ENCODE assay signal across 41 cellular contexts in genomic region chr5:159392881-159393280, GRCh38.
"Had no signal": no experiment of that assay in that cellular context is flagged by ENCODE, and none has a peak within 500 bp of the region (broad histone marks: within the 10 kb centered on the region; RNA-seq: fewer than 3 reads in every experiment).

No MANE protein-coding gene starts in this region.

- H3K27ac ChIP-seq: body of pancreas, brain microvascular endothelial cell, breast epithelium, cardiac muscle cell, WERI-Rb-1 had no signal

- H3K36me3 Mint-ChIP-seq: WTC11 had no signal

- H3K4me3 Mint-ChIP-seq: activated CD4-positive, alpha-beta memory T cell treated with anti-CD3 and anti-CD28 coated beads, Interleukin-2, amount 10 ng/mL, durations not matched to agents 7 days and 5 days; activated CD4-positive, alpha-beta T cell treated with anti-CD3 and anti-CD28 coated beads for 36 hours; activated CD8-positive, alpha-beta memory T cell treated with anti-CD3 and anti-CD28 coated beads, Interleukin-2, amount 10 ng/mL, durations not matched to agents 7 days and 5 days; activated CD8-positive, alpha-beta T cell treated with anti-CD3 and anti-CD28 coated beads, Interleukin-2, amount 10 ng/mL, durations not matched to agents 7 days and 5 days; activated naive CD4-positive, alpha-beta T cell treated with anti-CD3 and anti-CD28 coated beads, Interleukin-2, amount 10 ng/mL, durations not matched to agents 7 days and 5 days; activated naive CD4-positive, alpha-beta T cell treated with anti-CD3 and anti-CD28 coated beads, Interleukin-2, amount 50 U/mL, for 24 hours; activated naive CD8-positive, alpha-beta T cell; activated naive CD8-positive, alpha-beta T cell treated with anti-CD3 and anti-CD28 coated beads, Interleukin-2, amount 10 ng/mL, durations not matched to agents 7 days and 5 days; activated naive CD8-positive, alpha-beta T cell treated with anti-CD3 and anti-CD28 coated beads, Interleukin-2, amount 50 U/mL, for 24 hours; activated T-cell treated with anti-CD3 and anti-CD28 coated beads, Interleukin-2, amount 50 U/mL, for 24 hours; central memory CD8-positive, alpha-beta T cell; T-helper 1 cell treated with Interleukin-12 subunit alpha and Interleukin-12 subunit beta and Interleukin-4 antibody, amounts not matched to agents 30 μg/mL and 1 μg/mL, for 36 hours; T-helper 2 cell treated with Interferon-gamma antibody and Interleukin-4, amounts not matched to agents 5 μg/mL and 100 μg/mL, for 36 hours; WTC11 had no signal

- DNase-seq: activated CD4-positive, alpha-beta memory T cell treated with anti-CD3 and anti-CD28 coated beads, Interleukin-2, amount 10 ng/mL, durations not matched to agents 7 days and 5 days; activated CD4-positive, alpha-beta T cell treated with anti-CD3 and anti-CD28 coated beads for 1 hour; activated CD4-positive, alpha-beta T cell treated with anti-CD3 and anti-CD28 coated beads for 36 hours; activated CD4-positive, alpha-beta T cell treated with anti-CD3 and anti-CD28 coated beads for 48 hours; activated CD4-positive, alpha-beta T cell treated with anti-CD3 and anti-CD28 coated beads, Interleukin-2, amount 50 U/mL, for 1 hour; activated CD4-positive, alpha-beta T cell treated with anti-CD3 and anti-CD28 coated beads, Interleukin-2, amount 50 U/mL, for 48 hours; activated CD4-positive, CD25-positive, alpha-beta regulatory T cell; activated CD8-positive, alpha-beta memory T cell treated with anti-CD3 and anti-CD28 coated beads for 24 hours; activated CD8-positive, alpha-beta memory T cell treated with anti-CD3 and anti-CD28 coated beads, Interleukin-2, amount 10 ng/mL, durations not matched to agents 7 days and 5 days; activated CD8-positive, alpha-beta memory T cell treated with anti-CD3 and anti-CD28 coated beads, Interleukin-2, amount 50 U/mL, for 48 hours; activated CD8-positive, alpha-beta T cell treated with anti-CD3 and anti-CD28 coated beads, Interleukin-2, amount 10 ng/mL, durations not matched to agents 7 days and 5 days; activated effector memory CD4-positive, alpha-beta T cell treated with Interleukin-2 at 50 U/mL for 16 hours; activated gamma-delta T cell; activated naive CD4-positive, alpha-beta T cell treated with anti-CD3 and anti-CD28 coated beads, Interleukin-2, amount 10 ng/mL, durations not matched to agents 7 days and 5 days; activated naive CD4-positive, alpha-beta T cell treated with Interleukin-2 at 50 U/mL for 16 hours; activated naive CD8-positive, alpha-beta T cell treated with anti-CD3 and anti-CD28 coated beads, Interleukin-2, amount 10 ng/mL, durations not matched to agents 7 days and 5 days; activated naive CD8-positive, alpha-beta T cell treated with anti-CD3 and anti-CD28 coated beads, Interleukin-2, amount 50 U/mL, for 24 hours; activated T-cell treated with anti-CD3 and anti-CD28 coated beads, Interleukin-2, amount 50 U/mL, for 24 hours; activated T-cell treated with anti-CD3 and anti-CD28 coated beads, Interleukin-2, amount 50 U/mL, for 48 hours; amniotic stem cell; aorta; body of pancreas; brain microvascular endothelial cell; caudate nucleus; cerebellar nuclear complex; T-helper 1 cell; T-helper 2 cell; T-helper 9 cell; WERI-Rb-1 had no signal

- H3K27me3 Mint-ChIP-seq: activated naive CD4-positive, alpha-beta T cell treated with anti-CD3 and anti-CD28 coated beads, Interleukin-2, amount 50 U/mL, for 24 hours; activated naive CD8-positive, alpha-beta T cell treated with anti-CD3 and anti-CD28 coated beads, Interleukin-2, amount 10 ng/mL, durations not matched to agents 7 days and 5 days had no signal

- H3K4me1 Mint-ChIP-seq: activated CD4-positive, alpha-beta T cell treated with anti-CD3 and anti-CD28 coated beads for 36 hours; activated CD8-positive, alpha-beta memory T cell treated with anti-CD3 and anti-CD28 coated beads, Interleukin-2, amount 10 ng/mL, durations not matched to agents 7 days and 5 days; activated naive CD4-positive, alpha-beta T cell treated with anti-CD3 and anti-CD28 coated beads, Interleukin-2, amount 50 U/mL, for 24 hours; activated naive CD8-positive, alpha-beta T cell treated with anti-CD3 and anti-CD28 coated beads, Interleukin-2, amount 50 U/mL, for 24 hours; central memory CD8-positive, alpha-beta T cell; WTC11 had no signal

- H3K36me3 ChIP-seq: brain microvascular endothelial cell, breast epithelium, cardiac muscle cell, WERI-Rb-1 had no signal

- H3K9me3 ChIP-seq: body of pancreas had no signal

- H3K4me1 ChIP-seq: body of pancreas, breast epithelium had no signal

- H3K27ac Mint-ChIP-seq: activated CD4-positive, alpha-beta memory T cell treated with anti-CD3 and anti-CD28 coated beads, Interleukin-2, amount 10 ng/mL, durations not matched to agents 7 days and 5 days; activated CD4-positive, alpha-beta T cell treated with anti-CD3 and anti-CD28 coated beads for 36 hours; activated CD8-positive, alpha-beta memory T cell treated with anti-CD3 and anti-CD28 coated beads, Interleukin-2, amount 10 ng/mL, durations not matched to agents 7 days and 5 days; activated CD8-positive, alpha-beta T cell treated with anti-CD3 and anti-CD28 coated beads, Interleukin-2, amount 10 ng/mL, durations not matched to agents 7 days and 5 days; activated naive CD4-positive, alpha-beta T cell treated with anti-CD3 and anti-CD28 coated beads, Interleukin-2, amount 10 ng/mL, durations not matched to agents 7 days and 5 days; activated naive CD4-positive, alpha-beta T cell treated with anti-CD3 and anti-CD28 coated beads, Interleukin-2, amount 50 U/mL, for 24 hours; activated naive CD8-positive, alpha-beta T cell; activated naive CD8-positive, alpha-beta T cell treated with anti-CD3 and anti-CD28 coated beads, Interleukin-2, amount 10 ng/mL, durations not matched to agents 7 days and 5 days; activated naive CD8-positive, alpha-beta T cell treated with anti-CD3 and anti-CD28 coated beads, Interleukin-2, amount 50 U/mL, for 24 hours; activated T-cell treated with anti-CD3 and anti-CD28 coated beads, Interleukin-2, amount 50 U/mL, for 24 hours; activated T-helper 2 cell treated with anti-CD3 and anti-CD28 coated beads, Interferon-gamma antibody, Interleukin-2, Interleukin-4, amounts not matched to agents 10 μg/mL and 5 μg/mL and 100 μg/mL, durations not matched to agents 14 hours and 24 hours and 36 hours; T-helper 1 cell treated with Interleukin-12 subunit alpha and Interleukin-12 subunit beta and Interleukin-4 antibody, amounts not matched to agents 30 μg/mL and 1 μg/mL, for 36 hours; T-helper 2 cell treated with Interferon-gamma antibody and Interleukin-4, amounts not matched to agents 5 μg/mL and 100 μg/mL, for 36 hours; WTC11 had no signal

- H3K4me3 ChIP-seq: body of pancreas, breast epithelium, cardiac muscle cell had no signal

- H3K27me3 ChIP-seq: body of pancreas, brain microvascular endothelial cell, breast epithelium, cardiac muscle cell had no signal

- ATAC-seq: activated CD4-positive, alpha-beta T cell treated with anti-CD3 and anti-CD28 coated beads for 36 hours; activated CD4-positive, CD25-positive, alpha-beta regulatory T cell treated with anti-CD3 and anti-CD28 coated beads, Interleukin-2, amount 50 U/mL, for 24 hours; activated CD8-positive, alpha-beta memory T cell treated with anti-CD3 and anti-CD28 coated beads, Interleukin-2, amount 10 ng/mL, durations not matched to agents 7 days and 5 days; activated CD8-positive, alpha-beta T cell treated with anti-CD3 and anti-CD28 coated beads, Interleukin-2, amount 10 ng/mL, durations not matched to agents 7 days and 5 days; activated naive CD8-positive, alpha-beta T cell treated with anti-CD3 and anti-CD28 coated beads, Interleukin-2, amount 50 U/mL, for 24 hours; body of pancreas; WTC11 had no signal

- FAIRE-seq: astrocyte, TTC549 had no signal
